In genomic region chr2:27752551-27753237, GRCh38 we compare ENCODE assay signal across 11 cellular contexts. TPM values are rescaled to one million over a fixed set of nuclear protein-coding genes. Genes with fewer than 3 reads are reported as not detected.
DNase-seq lines count a peak whose midpoint lies in the region; ATAC-seq, FAIRE-seq and TF ChIP-seq lines count a peak whose summit lies in the region.
"Had no signal": no experiment of that assay in that cellular context is flagged by ENCODE, and none has a peak within 500 bp of the region (broad histone marks: within the 10 kb centered on the region; RNA-seq: fewer than 3 reads in every experiment).

No MANE protein-coding gene starts in this region.

- H3K4me1 ChIP-seq in HUES48 (ENCODE audit: control insufficient read depth, insufficient read depth, low read length) (peaks cover 16% of the 10 kb centered on the region), NT2/D1 (ENCODE audit: insufficient read depth, insufficient read length) (no peaks in the 10 kb centered on the region), pancreas (peaks cover 9 to 22% (median 12%) of the 10 kb centered on the region in 3 donors)

- H3K27me3 ChIP-seq in HUES48 (ENCODE audit: control insufficient read depth, insufficient read depth, low read length) (no peaks in the 10 kb centered on the region), NT2/D1 (ENCODE audit: insufficient read depth, insufficient read length) (no peaks in the 10 kb centered on the region), pancreas (no peaks in the 10 kb centered on the region)

- no peaks in the 10 kb centered on the region for H3K4me1 Mint-ChIP-seq in glutamatergic neuron (ENCODE audit: low read depth, unreplicated experiment)
- H3K4me1 Mint-ChIP-seq: central memory CD8-positive, alpha-beta T cell had no signal

- 14 to 15% methylated on average over 16 of the region's 16 CpGs for WGBS in pancreas, 2 donors

- peak; percentile 79 to 88 (median 86) for ATAC-seq in pancreas

- peaks cover 8% of the 10 kb centered on the region for H3K36me3 Mint-ChIP-seq in glutamatergic neuron (ENCODE audit: unreplicated experiment)

- no peak for FAIRE-seq in pancreas (lab: Jason Lieb, UNC)

- peaks cover 4% of the 10 kb centered on the region for H3K27me3 Mint-ChIP-seq in glutamatergic neuron (ENCODE audit: unreplicated experiment)

- intact Hi-C loops in pancreas (cut with DNase I) = loop anchor here in 1 of 3 donors (10.0 kb wide), 1 partner anchor 48 kb away; no protein-coding TSS in a partner anchor

- no peaks in the 10 kb centered on the region for H3K36me3 ChIP-seq in HUES48 (ENCODE audit: control insufficient read depth, insufficient read depth, low read length)
- no peaks in the 10 kb centered on the region for H3K36me3 ChIP-seq in NT2/D1 (ENCODE audit: insufficient read depth, insufficient read length, low read length)
- H3K36me3 ChIP-seq in pancreas = no peaks in the 10 kb centered on the region

- H3K9ac ChIP-seq in HUES48 (ENCODE audit: low read depth, low read length) = peak overlapping the region; percentile 90
- no peak overlapping the region for H3K9ac ChIP-seq in NT2/D1 (ENCODE audit: insufficient read length, low read depth)

- H3K4me3 ChIP-seq in HUES48 (ENCODE audit: low read depth, low read length) = peak overlapping the region; percentile 59
- peak overlapping the region; percentile 16 for H3K4me3 ChIP-seq in NT2/D1 (ENCODE audit: insufficient read length, low read depth)
- peak overlapping the region in 3 of 4 donors; percentile 7 to 46 (median 42) for H3K4me3 ChIP-seq in pancreas

- DNase-seq in NT2/D1 (ENCODE audit: low read depth, low spot score) (no peak), glutamatergic neuron (no peak), pancreas (peak in 5 of 6 donors; percentile 54 to 78 (median 72)), germinal center (ENCODE audit: low spot score) (no peak), NCI-H1092 treated with DMSO at 0.1 percent for 48 hours (lab: John Stamatoyannopoulos, UW) (no peak), hippocampal formation (lab: John Stamatoyannopoulos, UW) (no peak), mesenteric fat pad (ENCODE audit: low spot score) (no peak)
- DNase-seq: activated CD4-positive, CD25-positive, alpha-beta regulatory T cell treated with anti-CD3 and anti-CD28 coated beads, Interleukin-2, amount 50 U/mL, for 72 hours; DND-41 had no signal

- H3K27ac Mint-ChIP-seq in glutamatergic neuron (ENCODE audit: unreplicated experiment) = no peak overlapping the region

- H3K9me3 ChIP-seq in HUES48 (ENCODE audit: control insufficient read depth, insufficient read depth, low read length) (no peaks in the 10 kb centered on the region), NT2/D1 (ENCODE audit: insufficient read depth, low read length) (no peaks in the 10 kb centered on the region), pancreas (no peaks in the 10 kb centered on the region)

- H3K4me3 Mint-ChIP-seq in glutamatergic neuron (ENCODE audit: unreplicated experiment) = peak overlapping the region; percentile 47
- H3K4me3 Mint-ChIP-seq: central memory CD8-positive, alpha-beta T cell had no signal

- TF ChIP-seq CTCF in glutamatergic neuron (IDR thresholded peaks at IDR 0.05; ENCODE audit: partially characterized antibody, unreplicated experiment) (no peak), pancreas (IDR thresholded peaks at IDR 0.05) (no peak)

- peaks cover 4% of the 10 kb centered on the region for H3K9me3 Mint-ChIP-seq in glutamatergic neuron (ENCODE audit: unreplicated experiment)

- H3K27ac ChIP-seq in HUES48 (ENCODE audit: low read depth, low read length) (peak overlapping the region; percentile 93), pancreas (peak overlapping the region; percentile 51 to 98 (median 88))

RNA-seq across cellular contexts. Expression of gene MRPL33, which starts 18.8 kb away (rescaled TPM):
- 54.2 TPM for total RNA-seq in glutamatergic neuron (ENCODE audit: unreplicated experiment)
- 10 to 100 TPM; 17.8 to 29.7 (median 26.0) TPM for total RNA-seq in pancreas
- 100 to 1,000 TPM in 1 of 2 donors, 10 to 100 TPM in 1; 29.2 to 120 TPM for polyA plus RNA-seq in pancreas
- total RNA-seq in mesenteric fat pad = 71.1 TPM

Comparison
In these comparisons a context has a peak if more than half of its experiments do, and no peak if none do; other contexts are left out.
1. DNase-seq: peak in pancreas (5 of 6); none in NT2/D1 (single experiment), glutamatergic neuron (single experiment), germinal center (single experiment), NCI-H1092 treated with DMSO at 0.1 percent for 48 hours (single experiment), hippocampal formation (0 of 2) and mesenteric fat pad (single experiment).
2. Peak in every context shown above with its lines, with median percentiles within 50 percentile points of each other: H3K4me3 ChIP-seq.